Comparison of ENCODE assay signal across 35 cellular contexts in genomic region chr5:89695371-89695770, GRCh38.
"Had no signal": no experiment of that assay in that cellular context is flagged by ENCODE, and none has a peak within 500 bp of the region (broad histone marks: within the 10 kb centered on the region; RNA-seq: fewer than 3 reads in every experiment).

No MANE protein-coding gene starts in this region.

- H3K9me3 ChIP-seq: MG63 had no signal

- DNase-seq: Karpas-422, Kasumi-1, MG63, MM.1S, MV-4-11, NCI-H1048, NCI-H1092, NCI-H1092 treated with DMSO at 0.1 percent for 48 hours, NCI-H1105, NCI-H1105 treated with DMSO at 0.1 percent for 48 hours, NCI-H1417, NCI-H1417 treated with DMSO at 0.1 percent for 48 hours, NCI-H1436, NCI-H1436 treated with DMSO at 0.1 percent for 48 hours, NCI-H146, NCI-H1694, NCI-H1694 treated with DMSO at 0.1 percent for 48 hours, NCI-H187, NCI-H187 treated with DMSO at 0.1 percent for 48 hours, NCI-H1930, NCI-H2029, NCI-H2029 treated with DMSO at 0.1 percent for 48 hours, NCI-H2081, NCI-H2081 treated with DMSO at 0.1 percent for 48 hours, NCI-H2107, NCI-H2171, NCI-H2171 treated with DMSO at 0.1 percent for 48 hours, NCI-H2227 treated with DMSO at 0.1 percent for 48 hours, NCI-H345, NCI-H446, NCI-H446 treated with DMSO at 0.1 percent for 48 hours, NCI-H510A, NCI-H510A treated with DMSO at 0.1 percent for 48 hours, NCI-H524, NCI-H524 treated with DMSO at 0.1 percent for 48 hours had no signal

- H3K27me3 ChIP-seq: MG63 had no signal

- H3K36me3 ChIP-seq: MG63 had no signal

- H3K4me3 ChIP-seq: MG63 had no signal
